In genomic region chr4:84341559-84341958, GRCh38 we compare ENCODE assay signal across 32 cellular contexts.
"Had no signal": no experiment of that assay in that cellular context is flagged by ENCODE, and none has a peak within 500 bp of the region (broad histone marks: within the 10 kb centered on the region; RNA-seq: fewer than 3 reads in every experiment).

No MANE protein-coding gene starts in this region.

- DNase-seq: Karpas-422, Kasumi-1, MG63, MM.1S, MV-4-11, NCI-H1048, NCI-H1092, NCI-H1092 treated with DMSO at 0.1 percent for 48 hours, NCI-H1105, NCI-H1105 treated with DMSO at 0.1 percent for 48 hours, NCI-H1417, NCI-H1417 treated with DMSO at 0.1 percent for 48 hours, NCI-H1436, NCI-H1436 treated with DMSO at 0.1 percent for 48 hours, NCI-H146, NCI-H1694, NCI-H1694 treated with DMSO at 0.1 percent for 48 hours, NCI-H187, NCI-H187 treated with DMSO at 0.1 percent for 48 hours, NCI-H1930, NCI-H2029, NCI-H2029 treated with DMSO at 0.1 percent for 48 hours, NCI-H2081, NCI-H2081 treated with DMSO at 0.1 percent for 48 hours, NCI-H2107, NCI-H2227 treated with DMSO at 0.1 percent for 48 hours, NCI-H226, NCI-H345, NCI-H446, NCI-H446 treated with DMSO at 0.1 percent for 48 hours, NCI-H510A, NCI-H510A treated with DMSO at 0.1 percent for 48 hours had no signal

- H3K9me3 ChIP-seq: MG63 had no signal

- H3K27me3 ChIP-seq: MG63 had no signal

- H3K36me3 ChIP-seq: MG63 had no signal

- H3K4me3 ChIP-seq: MG63 had no signal
